ENCODE assay signal across 20 cellular contexts in genomic region chr16:70610273-70611223, GRCh38. TPM values are rescaled to one million over a fixed set of nuclear protein-coding genes. Genes with fewer than 3 reads are reported as not detected.
DNase-seq lines count a peak whose midpoint lies in the region; ATAC-seq and TF ChIP-seq lines count a peak whose summit lies in the region.
"Had no signal": no experiment of that assay in that cellular context is flagged by ENCODE, and none has a peak within 500 bp of the region (broad histone marks: within the 10 kb centered on the region; RNA-seq: fewer than 3 reads in every experiment).

No MANE protein-coding gene starts in this region.

- peak in 3 of 6 experiments; percentile 29 to 35 (median 34) for TF ChIP-seq CTCF in Peyer's patch (IDR thresholded peaks at IDR 0.05)
- TF ChIP-seq CTCF in spleen (IDR thresholded peaks at IDR 0.05 in 8 of 11, conservative IDR thresholded peaks at IDR 0.05 in 3 of 11): peak in 1 of 11 experiments; percentile 10
- TF ChIP-seq CTCF in foreskin fibroblast (IDR thresholded peaks at IDR 0.05; ENCODE audit: low read depth, low read length): no peak

- H4K8ac ChIP-seq in mesenchymal stem cell (ENCODE audit: low read length): no peak overlapping the region

- intact Hi-C loops in spleen (cut with DNase I; ENCODE audit: low total_unique reads): no loop called here

- H3K4me1 ChIP-seq in Peyer's patch (peaks cover 0 to 17% (median 2%) of the 10 kb centered on the region in 4 donors), duodenal mucosa (ENCODE audit: control insufficient read depth in 1 of 2, insufficient read depth in 2 of 2, low read length in 2 of 2) (peaks cover 12 to 21% of the 10 kb centered on the region in 2 donors), spleen (peaks cover 0 to 58% (median 22%) of the 10 kb centered on the region in 6 donors), mesenchymal stem cell (ENCODE audit: control insufficient read depth, insufficient read depth, low read depth, low read length) (no peaks in the 10 kb centered on the region)

- no peak overlapping the region for H4K91ac ChIP-seq in mesenchymal stem cell (ENCODE audit: low read length)

- no peaks in the 10 kb centered on the region for H3K27me3 ChIP-seq in Peyer's patch
- no peaks in the 10 kb centered on the region for H3K27me3 ChIP-seq in duodenal mucosa (ENCODE audit: control insufficient read depth in 1 of 2, insufficient read depth in 2 of 2, low read length in 2 of 2)
- no peaks in the 10 kb centered on the region for H3K27me3 ChIP-seq in spleen (replicated peaks in 1 of 7)
- no peaks in the 10 kb centered on the region for H3K27me3 ChIP-seq in mesenchymal stem cell (ENCODE audit: control insufficient read depth in 1 of 2, insufficient read depth in 1 of 2, low read length in 2 of 2)
- H3K27me3 ChIP-seq: neutrophil had no signal

- no peak overlapping the region for H3K4ac ChIP-seq in mesenchymal stem cell (ENCODE audit: low read depth in 1 of 2, low read length in 2 of 2)

- H2BK12ac ChIP-seq in mesenchymal stem cell (ENCODE audit: low read length in 2 of 2): no peak overlapping the region

- DNase-seq in Peyer's patch: peak in 2 of 3 donors; percentile 62 to 68
- DNase-seq in left lobe of liver (ENCODE audit: low spot score): no peak
- DNase-seq in spleen: peak; percentile 41
- no peak for DNase-seq in stimulated activated naive CD4-positive, alpha-beta T cell (lab: John Stamatoyannopoulos, UW)
- DNase-seq in foreskin fibroblast: no peak
- no peak for DNase-seq in mesenchymal stem cell
- DNase-seq: activated CD4-positive, alpha-beta T cell treated with anti-CD3 and anti-CD28 coated beads for 4 hours; activated gamma-delta T cell; amygdala; CD8-positive, alpha-beta memory T cell; DMS53; midbrain; NCI-H187 treated with DMSO at 0.1 percent for 48 hours; RPMI8226; stimulated activated CD4-positive, alpha-beta T cell treated with anti-CD3 and anti-CD28 coated beads, Interleukin-15, amount 100 ng/mL, for 24 hours had no signal

- no peak overlapping the region for H3K18ac ChIP-seq in mesenchymal stem cell (ENCODE audit: low read depth in 1 of 2, low read length in 2 of 2)

- H3K36me3 ChIP-seq in Peyer's patch (no peaks in the 10 kb centered on the region), duodenal mucosa (ENCODE audit: control insufficient read depth in 1 of 2, insufficient read depth in 2 of 2, low read length in 2 of 2) (no peaks in the 10 kb centered on the region), spleen (no peaks in the 10 kb centered on the region), mesenchymal stem cell (ENCODE audit: control insufficient read depth in 1 of 2, insufficient read depth in 2 of 2, low read depth in 1 of 2, low read length in 2 of 2) (no peaks in the 10 kb centered on the region)
- H3K36me3 ChIP-seq: neutrophil had no signal

- H2BK15ac ChIP-seq in mesenchymal stem cell (ENCODE audit: low read depth, poor library complexity, severe bottlenecking): no peak overlapping the region

- no peaks in the 10 kb centered on the region for H3K9me3 ChIP-seq in Peyer's patch
- no peaks in the 10 kb centered on the region for H3K9me3 ChIP-seq in duodenal mucosa (ENCODE audit: control insufficient read depth in 1 of 2, low read length in 2 of 2)
- H3K9me3 ChIP-seq in spleen: no peaks in the 10 kb centered on the region
- no peaks in the 10 kb centered on the region for H3K9me3 ChIP-seq in mesenchymal stem cell (ENCODE audit: control insufficient read depth, low read length)
- H3K9me3 ChIP-seq: neutrophil had no signal

- H2AK5ac ChIP-seq in mesenchymal stem cell (ENCODE audit: low read length, severe bottlenecking): no peak overlapping the region

- H3K23ac ChIP-seq in mesenchymal stem cell (ENCODE audit: low read length in 2 of 2): no peak overlapping the region

- H2AFZ ChIP-seq in mesenchymal stem cell (ENCODE audit: low read depth, low read length): no peak overlapping the region

- H3K27ac ChIP-seq in Peyer's patch (peak overlapping the region in 3 of 4 donors; percentile 35 to 48 (median 48)), duodenal mucosa (ENCODE audit: low read depth, low read length) (peak overlapping the region; percentile 10), spleen (peak overlapping the region in 7 of 8 donors; percentile 27 to 72 (median 41)), mesenchymal stem cell (ENCODE audit: low read length, poor library complexity, severe bottlenecking) (no peak overlapping the region)
- H3K27ac ChIP-seq: neutrophil had no signal

- ATAC-seq in left lobe of liver (peak; percentile 32), HG03571 (IDR thresholded peaks at IDR 0.05; ENCODE audit: unreplicated experiment) (no peak)
- ATAC-seq: HCT116 had no signal

- no peaks in the 10 kb centered on the region for H3K79me1 ChIP-seq in mesenchymal stem cell (replicated peaks; ENCODE audit: low read length, poor library complexity, severe bottlenecking)

- no peak overlapping the region for H3K4me3 ChIP-seq in Peyer's patch
- H3K4me3 ChIP-seq in duodenal mucosa (ENCODE audit: low read depth in 1 of 2, low read length in 2 of 2): no peak overlapping the region
- no peak overlapping the region for H3K4me3 ChIP-seq in spleen
- no peak overlapping the region for H3K4me3 ChIP-seq in foreskin fibroblast (ENCODE audit: low read depth in 1 of 2, low read length in 2 of 2)
- no peak overlapping the region for H3K4me3 ChIP-seq in mesenchymal stem cell (ENCODE audit: insufficient read depth in 1 of 2, low read depth in 1 of 2, low read length in 2 of 2)

- H3K9ac ChIP-seq in duodenal mucosa (ENCODE audit: low read depth in 1 of 2, low read length in 2 of 2) (no peak overlapping the region), mesenchymal stem cell (ENCODE audit: low read length) (no peak overlapping the region)

- H3K14ac ChIP-seq in mesenchymal stem cell (ENCODE audit: low read length in 2 of 2): no peak overlapping the region

- no peak overlapping the region for H2BK5ac ChIP-seq in mesenchymal stem cell (ENCODE audit: low read depth, low read length, poor library complexity, severe bottlenecking)

- 72 to 84% (median 76%) methylated on average over 18 of the region's 18 CpGs for WGBS in spleen, 5 donors
- 83% methylated on average over 16 of the region's 18 CpGs for WGBS in mesenchymal stem cell

- no peak for TF ChIP-seq POLR2A in Peyer's patch (IDR thresholded peaks at IDR 0.05)
- TF ChIP-seq POLR2A in spleen (IDR thresholded peaks at IDR 0.05): no peak

- no peak overlapping the region for H3K4me2 ChIP-seq in mesenchymal stem cell (ENCODE audit: low read length, poor library complexity, severe bottlenecking)

- no peak overlapping the region for H2BK120ac ChIP-seq in mesenchymal stem cell (ENCODE audit: low read depth, low read length)

RNA-seq across cellular contexts. Expression of gene IL34, which starts 35.8 kb away (rescaled TPM):
- 10 to 100 TPM in 1 of 4 donors, 1 to 10 TPM in 3; 1.6 to 23.1 (median 2.6) TPM for total RNA-seq in Peyer's patch
- 0.58 TPM for total RNA-seq in left lobe of liver
- total RNA-seq in spleen: 100 to 1,000 TPM in 5 of 7 donors, 10 to 100 TPM in 2; 48.2 to 258 (median 197) TPM
- polyA plus RNA-seq in spleen: 10 to 100 TPM; 20.3 to 82.3 (median 21.3) TPM
- 0.15 TPM for polyA plus RNA-seq in mesenchymal stem cell (2013, experiment 1 of 2)
- polyA plus RNA-seq in mesenchymal stem cell (2013, experiment 2 of 2): 0.11 TPM
- total RNA-seq: CD8-positive, alpha-beta memory T cell; NCI-H460 had no signal
- polyA plus RNA-seq: CD8-positive, alpha-beta memory T cell had no signal

Comparison
In these comparisons a context has a peak if more than half of its experiments do, and no peak if none do; other contexts are left out.
1. DNase-seq: peak in Peyer's patch (2 of 3) and spleen (single experiment); none in left lobe of liver (single experiment), stimulated activated naive CD4-positive, alpha-beta T cell (0 of 6), foreskin fibroblast (0 of 2) and mesenchymal stem cell (single experiment).